In the genomic region with DNA sequence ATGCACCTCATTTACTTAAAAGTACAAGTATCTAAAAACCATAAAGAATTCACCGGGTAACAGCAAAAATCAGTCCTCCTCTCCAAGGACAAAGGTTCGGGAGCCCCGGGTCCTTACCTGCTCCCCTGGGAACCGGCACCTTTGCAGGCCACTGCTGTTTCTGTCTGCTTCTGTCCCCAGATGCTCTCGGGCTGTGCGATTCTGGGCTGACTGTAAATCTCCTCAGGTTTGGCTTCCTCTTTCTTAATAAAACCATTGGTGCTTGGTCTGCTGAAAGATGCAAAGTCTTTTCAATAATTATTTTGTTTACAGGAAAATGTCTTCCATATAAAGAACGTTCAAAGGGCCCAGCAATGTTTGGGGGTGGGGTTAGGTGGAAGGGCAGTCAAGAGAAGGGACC, we compare ENCODE assay signal across 27 cellular contexts.
DNase-seq lines count a peak whose midpoint lies in the region; ATAC-seq, FAIRE-seq and TF ChIP-seq lines count a peak whose summit lies in the region.
"Had no signal": no experiment of that assay in that cellular context is flagged by ENCODE, and none has a peak within 500 bp of the region (broad histone marks: within the 10 kb centered on the region; RNA-seq: fewer than 3 reads in every experiment).

No MANE protein-coding gene starts in this region.

- no TSS peak for BruUV-seq in IMR-90 (replicated peaks; lab: Mats Ljungman, UMichigan)

- no peak for TF ChIP-seq RAD21 in IMR-90 (IDR thresholded peaks at IDR 0.05; ENCODE audit: low read length)

- H3K9me3 ChIP-seq in IMR-90 (ENCODE audit: control insufficient read depth, insufficient read depth, low read length) (no peaks in the 10 kb centered on the region), neural progenitor cell (ENCODE audit: low read depth) (no peaks in the 10 kb centered on the region), thyroid gland (no peaks in the 10 kb centered on the region)
- H3K9me3 ChIP-seq: A549; BE2C; BLaER1 treated with 17β-estradiol and CSF1 and Interleukin-3, amounts not matched to agents 10 nM and 100 nM had no signal

- H3K14ac ChIP-seq in IMR-90 (replicated peaks; ENCODE audit: low read depth, low read length) = no peak overlapping the region

- no peaks in the 10 kb centered on the region for H3K79me2 ChIP-seq in neural progenitor cell (ENCODE audit: low read depth)

- intact Hi-C loops in IMR-90 (cut with micrococcal nuclease) = no loop called here
- intact Hi-C loops in thyroid gland (cut with DNase I) = no loop called here

- H4K8ac ChIP-seq in IMR-90 (ENCODE audit: low read depth in 2 of 2, low read length in 2 of 2) = no peak overlapping the region

- H2AFZ ChIP-seq in IMR-90 (replicated peaks; ENCODE audit: low read length, poor library complexity) (peak overlapping the region; percentile 21), neural progenitor cell (replicated peaks) (peak overlapping the region; percentile 10)
- H2AFZ ChIP-seq: GM23248 had no signal

- H3K27me3 Mint-ChIP-seq in neural progenitor cell (ENCODE audit: insufficient read depth, low read depth) (no peaks in the 10 kb centered on the region), progenitor cell of endocrine pancreas (no peaks in the 10 kb centered on the region)
- H3K27me3 Mint-ChIP-seq in naive thymus-derived CD8-positive, alpha-beta T cell = peaks cover 0 to 11% (median 2%) of the 10 kb centered on the region in 5 donors

- H3K36me3 ChIP-seq in IMR-90 (ENCODE audit: control insufficient read depth, insufficient read depth, low read length) (no peaks in the 10 kb centered on the region), neural progenitor cell (no peaks in the 10 kb centered on the region), thyroid gland (no peaks in the 10 kb centered on the region)
- H3K36me3 ChIP-seq: BE2C; BLaER1 treated with 17β-estradiol and CSF1 and Interleukin-3, amounts not matched to agents 10 nM and 100 nM had no signal

- in situ Hi-C loops in IMR-90 (cut with MboI; ENCODE audit: low sequenced_read_pairs) = no loop called here

- H2AK9ac ChIP-seq in IMR-90 (replicated peaks; ENCODE audit: low read depth, low read length, poor library complexity) = no peak overlapping the region

- no peak overlapping the region for H2BK120ac ChIP-seq in IMR-90 (ENCODE audit: low read depth, low read length)

- no peak overlapping the region for H3K56ac ChIP-seq in IMR-90 (ENCODE audit: extremely low read depth, insufficient read depth, low read length)

- no peak overlapping the region for H2BK15ac ChIP-seq in IMR-90 (ENCODE audit: low read depth, low read length)

- H3F3A ChIP-seq in neural progenitor cell (ENCODE audit: low read depth) = no peaks in the 10 kb centered on the region

- H2BK5ac ChIP-seq in IMR-90 (ENCODE audit: low read depth, low read length, poor library complexity, severe bottlenecking) = no peak overlapping the region

- dilution Hi-C loops in IMR-90 (cut with HindIII; ENCODE audit: low sequenced_read_pairs, unreplicated experiment) = no loop called here

- no peak overlapping the region for H3K27ac Mint-ChIP-seq in neural progenitor cell
- peak overlapping the region; percentile 78 for H3K27ac Mint-ChIP-seq in progenitor cell of endocrine pancreas
- no peak overlapping the region for H3K27ac Mint-ChIP-seq in naive thymus-derived CD8-positive, alpha-beta T cell
- H3K27ac Mint-ChIP-seq: CD14-positive monocyte; CD4-positive, alpha-beta T cell; CD8-positive, alpha-beta memory T cell had no signal

- H3K9ac ChIP-seq in IMR-90 (ENCODE audit: low read depth, low read length) = no peak overlapping the region
- no peak overlapping the region for H3K9ac ChIP-seq in neural progenitor cell
- H3K9ac ChIP-seq: BLaER1 treated with 17β-estradiol and CSF1 and Interleukin-3, amounts not matched to agents 10 nM and 100 nM; GM23248 had no signal

- H3K4me1 Mint-ChIP-seq in neural progenitor cell (peaks cover 6% of the 10 kb centered on the region), progenitor cell of endocrine pancreas (ENCODE audit: low read depth) (no peaks in the 10 kb centered on the region)
- H3K4me1 Mint-ChIP-seq in naive thymus-derived CD8-positive, alpha-beta T cell = no peaks in the 10 kb centered on the region
- H3K4me1 Mint-ChIP-seq: CD14-positive monocyte; CD8-positive, alpha-beta memory T cell had no signal

- ATAC-seq in IMR-90 (ENCODE audit: low read depth) = no peak
- ATAC-seq in naive thymus-derived CD8-positive, alpha-beta T cell = no peak
- ATAC-seq: A549, HCT116 had no signal

- H4K5ac ChIP-seq in IMR-90 (ENCODE audit: low read depth, low read length) = no peak overlapping the region

- H3K4me3 ChIP-seq in IMR-90 (ENCODE audit: insufficient read depth, low read depth, low read length) (no peak overlapping the region), neural progenitor cell (no peak overlapping the region), thyroid gland (replicated peaks in 1 of 3) (no peak overlapping the region)
- H3K4me3 ChIP-seq: A549; BLaER1 treated with 17β-estradiol and CSF1 and Interleukin-3, amounts not matched to agents 10 nM and 100 nM; GM23248 had no signal

- no peaks in the 10 kb centered on the region for H3K36me3 Mint-ChIP-seq in neural progenitor cell
- H3K36me3 Mint-ChIP-seq in progenitor cell of endocrine pancreas (ENCODE audit: insufficient read depth) = no peaks in the 10 kb centered on the region
- H3K36me3 Mint-ChIP-seq in naive thymus-derived CD8-positive, alpha-beta T cell = no peaks in the 10 kb centered on the region
- H3K36me3 Mint-ChIP-seq: CD14-positive monocyte; CD8-positive, alpha-beta memory T cell had no signal

- FAIRE-seq in GM12891 (lab: Jason Lieb, UNC) = no peak
- FAIRE-seq: A549, GM12892, GM19239, H1 had no signal

- H3K18ac ChIP-seq in IMR-90 (ENCODE audit: low read depth, low read length) = no peak overlapping the region

- no peak overlapping the region for H3K27ac ChIP-seq in IMR-90 (ENCODE audit: insufficient read depth, low read length)
- H3K27ac ChIP-seq in neural progenitor cell = no peak overlapping the region
- H3K27ac ChIP-seq in thyroid gland = no peak overlapping the region
- H3K27ac ChIP-seq: A549; BLaER1 treated with 17β-estradiol and CSF1 and Interleukin-3, amounts not matched to agents 10 nM and 100 nM; GM23248 had no signal

- no peaks in the 10 kb centered on the region for H3K79me1 ChIP-seq in IMR-90 (ENCODE audit: low read depth in 1 of 2, low read length in 2 of 2)

- WGBS in IMR-90 (ENCODE audit: extremely low coverage in 2 of 2, insufficient read length in 1 of 2), 2 experiments = no CpG with 5 or more reads among the region's 7 CpGs
- 74 to 77% methylated on average over 7 of the region's 7 CpGs for WGBS in thyroid gland, 2 donors

- H3K4me2 ChIP-seq in IMR-90 (ENCODE audit: low read depth, low read length) (no peak overlapping the region), neural progenitor cell (no peak overlapping the region)
- H3K4me2 ChIP-seq: A549; BLaER1 treated with 17β-estradiol and CSF1 and Interleukin-3, amounts not matched to agents 10 nM and 100 nM had no signal

- CTCF ChIA-PET in IMR-90 (lab: Yijun Ruan, JAX) = no interaction called here

- no peak overlapping the region for H2BK20ac ChIP-seq in IMR-90 (ENCODE audit: low read depth, low read length)

- H3K27me3 ChIP-seq in IMR-90 (ENCODE audit: control insufficient read depth, insufficient read depth, low read length) (no peaks in the 10 kb centered on the region), neural progenitor cell (no peaks in the 10 kb centered on the region), thyroid gland (no peaks in the 10 kb centered on the region)
- H3K27me3 ChIP-seq: BE2C; BLaER1 treated with 17β-estradiol and CSF1 and Interleukin-3, amounts not matched to agents 10 nM and 100 nM had no signal

- no peaks in the 10 kb centered on the region for H3K9me1 ChIP-seq in IMR-90 (ENCODE audit: insufficient read depth, low read length)

- H2AK5ac ChIP-seq in IMR-90 (ENCODE audit: low read depth, low read length) = no peak overlapping the region

- no peak overlapping the region for H3K4ac ChIP-seq in IMR-90 (ENCODE audit: low read depth, low read length)

- H3K4me3 Mint-ChIP-seq in neural progenitor cell (no peak overlapping the region), progenitor cell of endocrine pancreas (ENCODE audit: low read depth) (no peak overlapping the region)
- H3K4me3 Mint-ChIP-seq in naive thymus-derived CD8-positive, alpha-beta T cell = no peak overlapping the region
- H3K4me3 Mint-ChIP-seq: CD14-positive monocyte; CD4-positive, alpha-beta T cell; CD8-positive, alpha-beta memory T cell had no signal

- H4K20me1 ChIP-seq in IMR-90 (ENCODE audit: insufficient read depth, low read length) (no peaks in the 10 kb centered on the region), neural progenitor cell (ENCODE audit: low read depth) (no peaks in the 10 kb centered on the region)
- H4K20me1 ChIP-seq: BLaER1 treated with 17β-estradiol and CSF1 and Interleukin-3, amounts not matched to agents 10 nM and 100 nM had no signal

- DNase-seq in GM12891 (ENCODE audit: insufficient read length, low spot score) = no peak
- DNase-seq in IMR-90 = no peak
- DNase-seq in neural progenitor cell (ENCODE audit: low spot score) = no peak
- DNase-seq in progenitor cell of endocrine pancreas (ENCODE audit: low spot score, unreplicated experiment) = no peak
- no peak for DNase-seq in naive thymus-derived CD8-positive, alpha-beta T cell
- DNase-seq in HuH-7 (ENCODE audit: low spot score) = no peak
- no peak for DNase-seq in thyroid gland
- DNase-seq: 8988T; ACHN; AML-193; BE2C; Calu3; CD4-positive, alpha-beta T cell; CD8-positive, alpha-beta memory T cell; COR-L47; DMS53; DMS79 treated with DMSO at 0.1 percent for 48 hours; GF-D8; GM23248; H7 had no signal

- TF ChIP-seq CTCF in IMR-90 (conservative IDR thresholded peaks at IDR 0.05; ENCODE audit: low read depth, low read length) (no peak), neural progenitor cell (IDR thresholded peaks at IDR 0.05) (no peak), progenitor cell of endocrine pancreas (IDR thresholded peaks at IDR 0.05; ENCODE audit: unreplicated experiment) (no peak), thyroid gland (IDR thresholded peaks at IDR 0.05) (no peak)

- no peak overlapping the region for H4K91ac ChIP-seq in IMR-90 (ENCODE audit: insufficient read depth, low read depth, low read length)

- peaks cover 2% of the 10 kb centered on the region; the same call in 1 of the 2 replicates for H3K4me1 ChIP-seq in IMR-90 (ENCODE audit: control insufficient read depth, insufficient read depth, low read length)
- no peaks in the 10 kb centered on the region for H3K4me1 ChIP-seq in neural progenitor cell
- H3K4me1 ChIP-seq in thyroid gland = no peaks in the 10 kb centered on the region
- H3K4me1 ChIP-seq: A549; BE2C; BLaER1 treated with 17β-estradiol and CSF1 and Interleukin-3, amounts not matched to agents 10 nM and 100 nM had no signal

- H3K9me3 Mint-ChIP-seq in neural progenitor cell = no peaks in the 10 kb centered on the region
- no peaks in the 10 kb centered on the region for H3K9me3 Mint-ChIP-seq in progenitor cell of endocrine pancreas (ENCODE audit: low read depth)
- peaks cover 0 to 2% (median 0%) of the 10 kb centered on the region in 9 donors for H3K9me3 Mint-ChIP-seq in naive thymus-derived CD8-positive, alpha-beta T cell
- H3K9me3 Mint-ChIP-seq: CD14-positive monocyte; CD4-positive, alpha-beta T cell; CD8-positive, alpha-beta memory T cell had no signal

- TF ChIP-seq POLR2A in GM12891 (IDR thresholded peaks at IDR 0.05; ENCODE audit: low read depth, low read length) (no peak), IMR-90 (IDR thresholded peaks at IDR 0.05; ENCODE audit: low read depth, low read length) (no peak), thyroid gland (IDR thresholded peaks at IDR 0.05) (no peak)

- H3K23ac ChIP-seq in IMR-90 (ENCODE audit: low read depth, low read length) = no peak overlapping the region

- POLR2A ChIA-PET in IMR-90 (lab: Charles Lee; ENCODE audit: unreplicated experiment) = interaction anchor here (0.7 kb wide), 1 partner anchor 9 kb away, joined by 7 read pairs; no protein-coding TSS in a partner anchor
- POLR2A ChIA-PET in naive thymus-derived CD8-positive, alpha-beta T cell (lab: Charles Lee) = no interaction called here
